Comparison of ENCODE assay signal across 11 cellular contexts in genomic region chr15:83199288-83199687, GRCh38. TPM values are rescaled to one million over a fixed set of nuclear protein-coding genes. Genes with fewer than 3 reads are reported as not detected.
DNase-seq lines count a peak whose midpoint lies in the region; ATAC-seq and TF ChIP-seq lines count a peak whose summit lies in the region.
"Had no signal": no experiment of that assay in that cellular context is flagged by ENCODE, and none has a peak within 500 bp of the region (broad histone marks: within the 10 kb centered on the region; RNA-seq: fewer than 3 reads in every experiment).

No MANE protein-coding gene starts in this region.

- H3K27me3 Mint-ChIP-seq in activated naive CD8-positive, alpha-beta T cell treated with anti-CD3 and anti-CD28 coated beads, Interleukin-2, amount 50 U/mL, for 24 hours = peaks cover 22% of the 10 kb centered on the region

- H3K4me3 Mint-ChIP-seq in activated naive CD8-positive, alpha-beta T cell treated with anti-CD3 and anti-CD28 coated beads, Interleukin-2, amount 50 U/mL, for 24 hours = no peak overlapping the region

- H3K9me3 ChIP-seq in esophagus muscularis mucosa (no peaks in the 10 kb centered on the region), A673 (ENCODE audit: low read depth, low read length, poor library complexity, severe bottlenecking) (no peaks in the 10 kb centered on the region), OCI-LY7 (ENCODE audit: low read length) (no peaks in the 10 kb centered on the region)

- TF ChIP-seq CTCF in esophagus muscularis mucosa (IDR thresholded peaks at IDR 0.05) (no peak), A673 (conservative IDR thresholded peaks at IDR 0.05; ENCODE audit: low read depth, low read length) (no peak), OCI-LY7 (conservative IDR thresholded peaks at IDR 0.05; ENCODE audit: low read length) (no peak)

- H3K4me3 ChIP-seq in esophagus muscularis mucosa (no peak overlapping the region), A673 (ENCODE audit: low read depth, low read length, poor library complexity, severe bottlenecking) (no peak overlapping the region), OCI-LY7 (ENCODE audit: low read depth, low read length, poor library complexity, severe bottlenecking) (no peak overlapping the region)

- H3K36me3 Mint-ChIP-seq in activated naive CD8-positive, alpha-beta T cell treated with anti-CD3 and anti-CD28 coated beads, Interleukin-2, amount 50 U/mL, for 24 hours (ENCODE audit: low read depth) = no peaks in the 10 kb centered on the region

- ATAC-seq in GM18870 (IDR thresholded peaks at IDR 0.05; ENCODE audit: unreplicated experiment) (peak; percentile 74), GM21390 (IDR thresholded peaks at IDR 0.05; ENCODE audit: unreplicated experiment) (peak; percentile 92), HG03097 (IDR thresholded peaks at IDR 0.05; ENCODE audit: low FRiP score, unreplicated experiment) (peak; percentile 78)
- peak; percentile 96 for ATAC-seq in activated naive CD8-positive, alpha-beta T cell treated with anti-CD3 and anti-CD28 coated beads, Interleukin-2, amount 50 U/mL, for 24 hours

- H3K27ac ChIP-seq in esophagus muscularis mucosa (replicated peaks in 1 of 4) (no peak overlapping the region), A673 (ENCODE audit: low read depth, low read length, poor library complexity, severe bottlenecking) (no peak overlapping the region), OCI-LY7 (ENCODE audit: low read depth, low read length, poor library complexity, severe bottlenecking) (no peak overlapping the region)

- intact Hi-C loops in esophagus muscularis mucosa (cut with DNase I) (no loop called here), A673 (cut with micrococcal nuclease; ENCODE audit: unreplicated experiment) (no loop called here), OCI-LY7 (cut with micrococcal nuclease; ENCODE audit: unreplicated experiment) (no loop called here)

- no peak for DNase-seq in activated naive CD8-positive, alpha-beta T cell treated with anti-CD3 and anti-CD28 coated beads, Interleukin-2, amount 50 U/mL, for 24 hours
- DNase-seq in esophagus muscularis mucosa (ENCODE audit: extremely low spot score) (no peak), A673 (ENCODE audit: low spot score) (no peak), OCI-LY7 (ENCODE audit: low spot score) (no peak)
- DNase-seq: EL, NCI-H446 treated with DMSO at 0.1 percent for 48 hours, retina had no signal

- peaks cover 65% of the 10 kb centered on the region; the same call in 1 of the 2 replicates for H3K79me2 ChIP-seq in OCI-LY7 (ENCODE audit: insufficient read depth, low read depth, low read length)

- H3K4me1 Mint-ChIP-seq in activated naive CD8-positive, alpha-beta T cell treated with anti-CD3 and anti-CD28 coated beads, Interleukin-2, amount 50 U/mL, for 24 hours = peaks cover 26% of the 10 kb centered on the region

- POLR2A ChIA-PET in A673 (lab: Charles Lee; ENCODE audit: low non-redundant PET) (no interaction called here), OCI-LY7 (lab: Charles Lee) (interaction anchor here (0.6 to 0.7 kb wide), 2 partner anchors 52 to 165 kb away, joined by 4 to 6 read pairs; no protein-coding TSS in a partner anchor)

- H3K9me2 ChIP-seq in OCI-LY7 (ENCODE audit: insufficient read depth, low read length) = no peaks in the 10 kb centered on the region

- no peak overlapping the region for H2AFZ ChIP-seq in OCI-LY7 (ENCODE audit: low read length)

- H3K27me3 ChIP-seq in esophagus muscularis mucosa (no peaks in the 10 kb centered on the region), A673 (replicated peaks; ENCODE audit: insufficient read depth, low read depth, low read length, poor library complexity) (no peaks in the 10 kb centered on the region)

- peak overlapping the region; percentile 76 for H3K27ac Mint-ChIP-seq in activated naive CD8-positive, alpha-beta T cell treated with anti-CD3 and anti-CD28 coated beads, Interleukin-2, amount 50 U/mL, for 24 hours

- TF ChIP-seq POLR2A in esophagus muscularis mucosa (IDR thresholded peaks at IDR 0.05; ENCODE audit: low read depth) = no peak

- H3K4me1 ChIP-seq in esophagus muscularis mucosa (peaks cover 0 to 24% (median 18%) of the 10 kb centered on the region in 4 donors), A673 (ENCODE audit: insufficient read depth, low read length, poor library complexity, severe bottlenecking) (peaks cover 1% of the 10 kb centered on the region), OCI-LY7 (ENCODE audit: insufficient read depth, low read length, poor library complexity, severe bottlenecking) (peaks cover 13% of the 10 kb centered on the region)

- CTCF ChIA-PET in A673 (lab: Charles Lee) (interaction anchor here (0.6 kb wide), 1 partner anchor 69 kb away, joined by 4 read pairs; no protein-coding TSS in a partner anchor), OCI-LY7 (lab: Charles Lee; ENCODE audit: unreplicated experiment) (no interaction called here)

- no peak for TF ChIP-seq EP300 in esophagus muscularis mucosa (IDR thresholded peaks at IDR 0.05)

- H3K9me3 Mint-ChIP-seq in activated naive CD8-positive, alpha-beta T cell treated with anti-CD3 and anti-CD28 coated beads, Interleukin-2, amount 50 U/mL, for 24 hours = no peaks in the 10 kb centered on the region

- BruUV-seq in A673 (replicated peaks; lab: Mats Ljungman, UMichigan) = no TSS peak
- BruUV-seq in OCI-LY7 (replicated peaks; lab: Mats Ljungman, UMichigan) = no TSS peak

- WGBS in esophagus muscularis mucosa = 83% methylated on average over 1 of the region's 1 CpG

- H4K20me1 ChIP-seq in OCI-LY7 (ENCODE audit: insufficient read depth, low read length) = 0 out of 2 replicates have a peak, but pooled peaks cover 6% of the 10 kb centered on the region

- no peak overlapping the region for H3K4me2 ChIP-seq in OCI-LY7 (ENCODE audit: low read length)

- H3K36me3 ChIP-seq in esophagus muscularis mucosa = no peaks in the 10 kb centered on the region
- H3K36me3 ChIP-seq in A673 (ENCODE audit: insufficient read depth, low read length, poor library complexity, severe bottlenecking) = no peaks in the 10 kb centered on the region
- no peaks in the 10 kb centered on the region for H3K36me3 ChIP-seq in OCI-LY7 (ENCODE audit: insufficient read depth, low read length)

RNA-seq across cellular contexts. Expression of gene HDGFL3, which starts 8.3 kb away (rescaled TPM):
- total RNA-seq in esophagus muscularis mucosa = 10 to 100 TPM; 38.1 to 72.6 (median 47.9) TPM
- total RNA-seq in A673 (2021) = 103 TPM in 2 replicates
- total RNA-seq in OCI-LY7 (2014; rRNA removed; shearing (Covaris generic)) = 29.3 and 57.6 TPM in 2 replicates
- total RNA-seq in OCI-LY7 (2022) = 74.4 and 84.8 TPM in 2 replicates
- total RNA-seq: HT-29 had no signal
